12 cellular contexts compared by ENCODE assay signal in the genomic region with DNA sequence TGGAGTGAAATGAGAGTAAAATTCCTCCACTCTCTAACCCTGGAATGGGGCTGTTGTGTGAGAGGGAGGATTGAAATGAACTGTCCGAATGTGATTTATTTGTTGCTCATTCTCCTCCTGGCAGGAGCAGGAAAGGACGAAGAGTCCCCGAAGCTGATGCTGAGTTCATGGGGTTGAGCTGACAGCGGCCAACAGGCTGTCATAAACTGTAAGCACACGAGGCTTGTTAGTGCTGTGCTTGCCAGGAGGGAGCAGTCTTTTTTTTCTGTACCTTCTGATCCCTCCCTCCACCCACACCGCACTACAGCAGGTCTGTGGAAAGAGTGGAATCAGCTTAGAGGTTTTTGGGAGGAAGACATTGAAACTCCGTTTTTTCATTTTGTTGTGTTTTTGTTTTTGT. TPM values are rescaled to one million over a fixed set of nuclear protein-coding genes. Genes with fewer than 3 reads are reported as not detected.
A peak's percentile ranks its signal among the peaks of the same experiment; 100 is the strongest.
DNase-seq lines count a peak whose midpoint lies in the region; ATAC-seq and TF ChIP-seq lines count a peak whose summit lies in the region.
"Had no signal": no experiment of that assay in that cellular context is flagged by ENCODE, and none has a peak within 500 bp of the region (broad histone marks: within the 10 kb centered on the region; RNA-seq: fewer than 3 reads in every experiment).

No MANE protein-coding gene starts in this region.

- H3K27ac Mint-ChIP-seq in activated T-helper 2 cell treated with anti-CD3 and anti-CD28 coated beads, Interferon-gamma antibody, Interleukin-2, Interleukin-4, amounts not matched to agents 10 μg/mL and 5 μg/mL and 100 μg/mL, durations not matched to agents 14 hours and 24 hours and 36 hours, result no peak overlapping the region
- H3K27ac Mint-ChIP-seq: activated T-cell treated with anti-CD3 and anti-CD28 coated beads, Interleukin-2, amount 50 U/mL, for 72 hours had no signal

- H3K9me3 ChIP-seq in lower lobe of right lung (no peaks in the 10 kb centered on the region), subcutaneous abdominal adipose tissue (ENCODE audit: control insufficient read depth in 5 of 5, low read length in 5 of 5) (no peaks in the 10 kb centered on the region)

- peak overlapping the region in 1 of 5 donors; percentile 47 for H3K9ac ChIP-seq in subcutaneous abdominal adipose tissue (ENCODE audit: low read length in 5 of 5)

- DNase-seq in NCI-H526 (lab: John Stamatoyannopoulos, UW) (peak; percentile 15 to 42), NCI-H526 treated with DMSO at 0.1 percent for 48 hours (lab: John Stamatoyannopoulos, UW) (no peak), choroid plexus epithelial cell (ENCODE audit: low read depth) (peak; percentile 23), lower lobe of right lung (no peak)
- no peak for DNase-seq in activated T-helper 2 cell treated with anti-CD3 and anti-CD28 coated beads, Interferon-gamma antibody, Interleukin-2, Interleukin-4, amounts not matched to agents 10 μg/mL and 5 μg/mL and 100 μg/mL, durations not matched to agents 14 hours and 24 hours and 36 hours (ENCODE audit: low spot score)
- no peak for DNase-seq in activated naive CD4-positive, alpha-beta T cell (lab: John Stamatoyannopoulos, UW)
- DNase-seq: activated CD4-positive, alpha-beta T cell treated with anti-CD3 and anti-CD28 coated beads for 4 hours; activated T-cell treated with anti-CD3 and anti-CD28 coated beads, Interleukin-2, amount 50 U/mL, for 72 hours; NCI-H524 treated with DMSO at 0.1 percent for 48 hours; spleen had no signal

- intact Hi-C loops in lower lobe of right lung (cut with DNase I), result no loop called here
- intact Hi-C loops in activated T-helper 2 cell treated with anti-CD3 and anti-CD28 coated beads, Interferon-gamma antibody, Interleukin-2, Interleukin-4, amounts not matched to agents 10 μg/mL and 5 μg/mL and 100 μg/mL, durations not matched to agents 14 hours and 24 hours and 36 hours (cut with micrococcal nuclease), result no loop called here

- H3K4me1 ChIP-seq in lower lobe of right lung (no peaks in the 10 kb centered on the region), subcutaneous abdominal adipose tissue (ENCODE audit: control insufficient read depth in 5 of 5, insufficient read depth in 5 of 5, low read length in 5 of 5) (peaks cover 3 to 20% (median 11%) of the 10 kb centered on the region in 5 donors)

- no peaks in the 10 kb centered on the region for H3K27me3 Mint-ChIP-seq in activated T-helper 2 cell treated with anti-CD3 and anti-CD28 coated beads, Interferon-gamma antibody, Interleukin-2, Interleukin-4, amounts not matched to agents 10 μg/mL and 5 μg/mL and 100 μg/mL, durations not matched to agents 14 hours and 24 hours and 36 hours (ENCODE audit: low read depth)

- TF ChIP-seq CTCF in choroid plexus epithelial cell (conservative IDR thresholded peaks at IDR 0.05; ENCODE audit: low read depth, low read length) (no peak), lower lobe of right lung (IDR thresholded peaks at IDR 0.05) (no peak)

- no peak overlapping the region for H3K4me3 ChIP-seq in choroid plexus epithelial cell (ENCODE audit: low read depth, low read length)
- peak overlapping the region; percentile 40 for H3K4me3 ChIP-seq in lower lobe of right lung
- H3K4me3 ChIP-seq in subcutaneous abdominal adipose tissue (ENCODE audit: low read depth in 1 of 5, low read length in 5 of 5), result peak overlapping the region in 4 of 5 donors; percentile 6 to 52 (median 32)
- H3K4me3 ChIP-seq: spleen had no signal

- peak; percentile 54 to 66 for ATAC-seq in lower lobe of right lung
- ATAC-seq in HG02885 (IDR thresholded peaks at IDR 0.05; ENCODE audit: poor library complexity, unreplicated experiment), result no peak

- H3K27ac ChIP-seq in lower lobe of right lung (peak overlapping the region; percentile 72), subcutaneous abdominal adipose tissue (ENCODE audit: low read depth, low read length) (no peak overlapping the region)
- H3K27ac ChIP-seq: spleen had no signal

- H3K36me3 Mint-ChIP-seq in activated T-helper 2 cell treated with anti-CD3 and anti-CD28 coated beads, Interferon-gamma antibody, Interleukin-2, Interleukin-4, amounts not matched to agents 10 μg/mL and 5 μg/mL and 100 μg/mL, durations not matched to agents 14 hours and 24 hours and 36 hours (ENCODE audit: low read depth), result no peaks in the 10 kb centered on the region

- H3K36me3 ChIP-seq in lower lobe of right lung (no peaks in the 10 kb centered on the region), subcutaneous abdominal adipose tissue (ENCODE audit: control insufficient read depth in 5 of 5, insufficient read depth in 5 of 5, low read length in 5 of 5) (peaks cover 0 to 11% (median 0%) of the 10 kb centered on the region in 5 donors)
- H3K36me3 ChIP-seq: spleen had no signal

- H3K9me3 Mint-ChIP-seq in activated T-helper 2 cell treated with anti-CD3 and anti-CD28 coated beads, Interferon-gamma antibody, Interleukin-2, Interleukin-4, amounts not matched to agents 10 μg/mL and 5 μg/mL and 100 μg/mL, durations not matched to agents 14 hours and 24 hours and 36 hours, result peaks cover 42% of the 10 kb centered on the region

- no peaks in the 10 kb centered on the region for H3K4me1 Mint-ChIP-seq in activated T-helper 2 cell treated with anti-CD3 and anti-CD28 coated beads, Interferon-gamma antibody, Interleukin-2, Interleukin-4, amounts not matched to agents 10 μg/mL and 5 μg/mL and 100 μg/mL, durations not matched to agents 14 hours and 24 hours and 36 hours (ENCODE audit: low read depth)

- no peak overlapping the region for H3K4me3 Mint-ChIP-seq in activated T-helper 2 cell treated with anti-CD3 and anti-CD28 coated beads, Interferon-gamma antibody, Interleukin-2, Interleukin-4, amounts not matched to agents 10 μg/mL and 5 μg/mL and 100 μg/mL, durations not matched to agents 14 hours and 24 hours and 36 hours (ENCODE audit: low read depth)
- H3K4me3 Mint-ChIP-seq: activated T-cell treated with anti-CD3 and anti-CD28 coated beads, Interleukin-2, amount 50 U/mL, for 72 hours had no signal

- H3K27me3 ChIP-seq in lower lobe of right lung (ENCODE audit: low read depth) (no peaks in the 10 kb centered on the region), subcutaneous abdominal adipose tissue (ENCODE audit: control insufficient read depth in 5 of 5, insufficient read depth in 4 of 5, low read length in 5 of 5) (no peaks in the 10 kb centered on the region)

RNA-seq across cellular contexts. Expression of a gene that starts 33.0 kb away (rescaled TPM):
- 36.6 TPM for total RNA-seq in lower lobe of right lung
- total RNA-seq in activated T-helper 2 cell treated with anti-CD3 and anti-CD28 coated beads, Interferon-gamma antibody, Interleukin-2, Interleukin-4, amounts not matched to agents 10 μg/mL and 5 μg/mL and 100 μg/mL, durations not matched to agents 14 hours and 24 hours and 36 hours, result 15.7 and 18.3 TPM in 2 replicates

RNA-seq across cellular contexts. Expression of a gene that starts 37.4 kb away (rescaled TPM):
- total RNA-seq in lower lobe of right lung, result 5.3 TPM
- 3.4 TPM in 2 replicates for total RNA-seq in activated T-helper 2 cell treated with anti-CD3 and anti-CD28 coated beads, Interferon-gamma antibody, Interleukin-2, Interleukin-4, amounts not matched to agents 10 μg/mL and 5 μg/mL and 100 μg/mL, durations not matched to agents 14 hours and 24 hours and 36 hours

Comparison
In these comparisons a context has a peak if more than half of its experiments do, and no peak if none do; other contexts are left out.
1. DNase-seq: peak in NCI-H526 (2 of 2) and choroid plexus epithelial cell (single experiment); none in NCI-H526 treated with DMSO at 0.1 percent for 48 hours (single experiment), lower lobe of right lung (single experiment), activated T-helper 2 cell treated with anti-CD3 and anti-CD28 coated beads, Interferon-gamma antibody, Interleukin-2, Interleukin-4, amounts not matched to agents 10 μg/mL and 5 μg/mL and 100 μg/mL, durations not matched to agents 14 hours and 24 hours and 36 hours (single experiment) and activated naive CD4-positive, alpha-beta T cell (0 of 4).